ENCODE assay signal across 21 cellular contexts in genomic region chr1:84330125-84330984, GRCh38.
"Had no signal": no experiment of that assay in that cellular context is flagged by ENCODE, and none has a peak within 500 bp of the region (broad histone marks: within the 10 kb centered on the region; RNA-seq: fewer than 3 reads in every experiment).

No MANE protein-coding gene starts in this region.

- H3K27ac Mint-ChIP-seq: natural killer cell treated with Interleukin-12 subunit alpha and Interleukin-12 subunit beta and Interleukin-15 and Interleukin-18, amount 100 ng/mL, for 72 hours; stimulated activated effector memory CD8-positive, alpha-beta T cell treated with anti-CD3 and anti-CD28 coated beads, Interleukin-12 subunit alpha, Interleukin-12 subunit beta, amount 100 ng/mL, for 72 hours had no signal

- H3K27ac ChIP-seq: heart left ventricle, parathyroid adenoma, psoas muscle, right lobe of liver, suprapubic skin, tibial artery, upper lobe of left lung had no signal

- H3K9me3 Mint-ChIP-seq: stimulated activated effector memory CD8-positive, alpha-beta T cell treated with anti-CD3 and anti-CD28 coated beads, Interleukin-12 subunit alpha, Interleukin-12 subunit beta, amount 100 ng/mL, for 72 hours had no signal

- H3K4me1 ChIP-seq: heart left ventricle, parathyroid adenoma, psoas muscle, right lobe of liver, suprapubic skin had no signal

- ATAC-seq: heart left ventricle; left colon; psoas muscle; right lobe of liver; stimulated activated naive CD8-positive, alpha-beta T cell treated with anti-CD3 and anti-CD28 coated beads, Interleukin-15, Interleukin-2, amounts not matched to agents 100 U/mL and 50 U/mL, for 24 hours had no signal

- DNase-seq: cortex of kidney; dorsolateral prefrontal cortex; effector CD8-positive, alpha-beta T cell; heart left ventricle; hippocampal formation; left colon; mesenchymal stem cell; midbrain; occipital lobe; psoas muscle; retina; right lobe of liver; stimulated activated CD4-positive, alpha-beta T cell treated with anti-CD3 and anti-CD28 coated beads, Interleukin-4, amount 100 ng/mL, for 1 hour; stimulated activated CD8-positive, alpha-beta memory T cell treated with anti-CD3 and anti-CD28 coated beads, Interleukin-4, amount 100 ng/mL, for 48 hours; stimulated activated naive CD8-positive, alpha-beta T cell treated with anti-CD3 and anti-CD28 coated beads, Interleukin-15, Interleukin-2, amounts not matched to agents 100 U/mL and 50 U/mL, for 24 hours; tibial artery; upper lobe of left lung had no signal

- H3K4me3 ChIP-seq: dorsolateral prefrontal cortex, heart left ventricle, psoas muscle, right lobe of liver, suprapubic skin, tibial artery, upper lobe of left lung had no signal

- H3K4me3 Mint-ChIP-seq: natural killer cell treated with Interleukin-12 subunit alpha and Interleukin-12 subunit beta and Interleukin-15 and Interleukin-18, amount 100 ng/mL, for 72 hours; stimulated activated effector memory CD8-positive, alpha-beta T cell treated with anti-CD3 and anti-CD28 coated beads, Interleukin-12 subunit alpha, Interleukin-12 subunit beta, amount 100 ng/mL, for 72 hours had no signal

- H3K9me3 ChIP-seq: psoas muscle, right lobe of liver, suprapubic skin, tibial artery, upper lobe of left lung had no signal

- H3K36me3 ChIP-seq: right lobe of liver, suprapubic skin, upper lobe of left lung had no signal

- H3K4me1 Mint-ChIP-seq: stimulated activated effector memory CD8-positive, alpha-beta T cell treated with anti-CD3 and anti-CD28 coated beads, Interleukin-12 subunit alpha, Interleukin-12 subunit beta, amount 100 ng/mL, for 72 hours had no signal

- H3K27me3 ChIP-seq: dorsolateral prefrontal cortex, heart left ventricle, right lobe of liver, suprapubic skin, tibial artery, upper lobe of left lung had no signal

- H3K27me3 Mint-ChIP-seq: natural killer cell treated with Interleukin-12 subunit alpha and Interleukin-12 subunit beta and Interleukin-15 and Interleukin-18, amount 100 ng/mL, for 72 hours had no signal

- H3K36me3 Mint-ChIP-seq: natural killer cell treated with Interleukin-12 subunit alpha and Interleukin-12 subunit beta and Interleukin-15 and Interleukin-18, amount 100 ng/mL, for 72 hours; stimulated activated effector memory CD8-positive, alpha-beta T cell treated with anti-CD3 and anti-CD28 coated beads, Interleukin-12 subunit alpha, Interleukin-12 subunit beta, amount 100 ng/mL, for 72 hours had no signal
